In the genomic region with DNA sequence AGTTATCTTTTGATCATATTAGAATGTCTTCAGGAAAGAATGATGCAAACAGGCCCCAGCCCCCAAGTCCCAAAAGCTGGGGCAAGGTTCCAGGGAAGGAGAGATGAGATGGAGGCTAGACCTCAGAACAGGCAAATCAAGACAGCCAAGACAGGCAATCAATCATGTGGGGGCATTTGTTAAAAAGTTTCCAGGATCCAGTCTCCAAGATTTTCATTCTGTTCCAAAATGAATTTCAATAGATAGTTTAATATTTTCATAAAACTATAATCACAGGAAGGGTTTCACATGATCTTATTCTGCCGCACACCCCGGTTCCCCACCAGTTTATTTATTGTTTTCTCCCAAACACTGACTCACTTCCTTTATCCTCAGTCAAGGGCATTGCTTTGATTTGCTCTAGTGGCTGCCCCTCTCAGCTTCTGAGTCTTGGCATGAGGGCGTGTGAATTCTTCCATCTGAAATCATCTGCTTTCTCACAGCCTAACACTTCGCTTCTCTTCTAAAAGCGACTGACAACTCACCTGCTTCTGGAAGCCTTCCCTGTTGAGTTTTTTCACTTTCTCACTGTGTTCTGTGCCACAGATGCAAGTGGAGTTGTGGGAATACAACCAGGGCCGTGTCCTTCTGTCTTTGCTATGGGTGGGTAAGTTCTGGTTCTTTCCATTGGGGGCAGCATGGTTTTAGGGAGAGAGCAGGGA, we compare ENCODE assay signal across 1 cellular context.
TF ChIP-seq lines count a peak whose summit lies in the region.

No MANE protein-coding gene starts in this region.

TF ChIP-seq in HepG2, 621 proteins besides CTCF, POLR2A, EP300 and RAD21 (continued from another document and continues in another):
- TF ChIP-seq, protein P1, sequence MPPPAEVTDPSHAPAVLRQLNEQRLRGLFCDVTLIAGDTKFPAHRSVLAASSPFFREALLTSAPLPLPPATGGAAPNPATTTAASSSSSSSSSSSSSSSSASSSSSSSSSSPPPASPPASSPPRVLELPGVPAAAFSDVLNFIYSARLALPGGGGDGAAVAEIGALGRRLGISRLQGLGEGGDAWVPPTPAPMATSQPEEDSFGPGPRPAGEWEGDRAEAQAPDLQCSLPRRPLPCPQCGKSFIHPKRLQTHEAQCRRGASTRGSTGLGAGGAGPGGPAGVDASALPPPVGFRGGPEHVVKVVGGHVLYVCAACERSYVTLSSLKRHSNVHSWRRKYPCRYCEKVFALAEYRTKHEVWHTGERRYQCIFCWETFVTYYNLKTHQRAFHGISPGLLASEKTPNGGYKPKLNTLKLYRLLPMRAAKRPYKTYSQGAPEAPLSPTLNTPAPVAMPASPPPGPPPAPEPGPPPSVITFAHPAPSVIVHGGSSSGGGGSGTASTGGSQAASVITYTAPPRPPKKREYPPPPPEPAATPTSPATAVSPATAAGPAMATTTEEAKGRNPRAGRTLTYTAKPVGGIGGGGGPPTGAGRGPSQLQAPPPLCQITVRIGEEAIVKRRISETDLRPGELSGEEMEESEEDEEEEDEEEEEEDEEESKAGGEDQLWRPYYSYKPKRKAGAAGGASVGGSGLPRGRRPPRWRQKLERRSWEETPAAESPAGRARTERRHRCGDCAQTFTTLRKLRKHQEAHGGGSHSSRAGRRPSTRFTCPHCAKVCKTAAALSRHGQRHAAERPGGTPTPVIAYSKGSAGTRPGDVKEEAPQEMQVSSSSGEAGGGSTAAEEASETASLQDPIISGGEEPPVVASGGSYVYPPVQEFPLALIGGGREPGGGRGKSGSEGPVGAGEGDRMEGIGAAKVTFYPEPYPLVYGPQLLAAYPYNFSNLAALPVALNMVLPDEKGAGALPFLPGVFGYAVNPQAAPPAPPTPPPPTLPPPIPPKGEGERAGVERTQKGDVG (CRISPR knock-in tag; IDR thresholded peaks at IDR 0.05; ENCODE audit: borderline replicate concordance), result peak; percentile 69
- TF ChIP-seq ZNF598 (CRISPR knock-in tag; IDR thresholded peaks at IDR 0.05; ENCODE audit: borderline replicate concordance), result no peak; the same call in 1 of the 2 replicates
- TF ChIP-seq FOXK2 (IDR thresholded peaks at IDR 0.05), result no peak
- TF ChIP-seq, protein P2, sequence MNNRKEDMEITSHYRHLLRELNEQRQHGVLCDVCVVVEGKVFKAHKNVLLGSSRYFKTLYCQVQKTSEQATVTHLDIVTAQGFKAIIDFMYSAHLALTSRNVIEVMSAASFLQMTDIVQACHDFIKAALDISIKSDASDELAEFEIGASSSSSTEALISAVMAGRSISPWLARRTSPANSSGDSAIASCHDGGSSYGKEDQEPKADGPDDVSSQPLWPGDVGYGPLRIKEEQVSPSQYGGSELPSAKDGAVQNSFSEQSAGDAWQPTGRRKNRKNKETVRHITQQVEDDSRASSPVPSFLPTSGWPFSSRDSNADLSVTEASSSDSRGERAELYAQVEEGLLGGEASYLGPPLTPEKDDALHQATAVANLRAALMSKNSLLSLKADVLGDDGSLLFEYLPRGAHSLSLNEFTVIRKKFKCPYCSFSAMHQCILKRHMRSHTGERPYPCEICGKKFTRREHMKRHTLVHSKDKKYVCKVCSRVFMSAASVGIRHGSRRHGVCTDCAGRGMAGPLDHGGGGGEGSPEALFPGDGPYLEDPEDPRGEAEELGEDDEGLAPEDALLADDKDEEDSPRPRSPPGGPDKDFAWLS (CRISPR knock-in tag; IDR thresholded peaks at IDR 0.05; ENCODE audit: borderline replicate concordance), result no peak
- TF ChIP-seq ZBTB21 (CRISPR knock-in tag; IDR thresholded peaks at IDR 0.05), result no peak
- TF ChIP-seq DPF2 (CRISPR knock-in tag; IDR thresholded peaks at IDR 0.05; ENCODE audit: borderline replicate concordance, low read depth), result no peak
- TF ChIP-seq, protein P3, sequence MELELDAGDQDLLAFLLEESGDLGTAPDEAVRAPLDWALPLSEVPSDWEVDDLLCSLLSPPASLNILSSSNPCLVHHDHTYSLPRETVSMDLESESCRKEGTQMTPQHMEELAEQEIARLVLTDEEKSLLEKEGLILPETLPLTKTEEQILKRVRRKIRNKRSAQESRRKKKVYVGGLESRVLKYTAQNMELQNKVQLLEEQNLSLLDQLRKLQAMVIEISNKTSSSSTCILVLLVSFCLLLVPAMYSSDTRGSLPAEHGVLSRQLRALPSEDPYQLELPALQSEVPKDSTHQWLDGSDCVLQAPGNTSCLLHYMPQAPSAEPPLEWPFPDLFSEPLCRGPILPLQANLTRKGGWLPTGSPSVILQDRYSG (CRISPR knock-in tag; IDR thresholded peaks at IDR 0.05), result no peak
- 0 out of 2 replicates have a peak, but pooled peaks have one; percentile 52 for TF ChIP-seq HOXD1 (CRISPR knock-in tag; IDR thresholded peaks at IDR 0.05)
- no peak; the same call in 1 of the 2 replicates for TF ChIP-seq SAFB2 (CRISPR knock-in tag; IDR thresholded peaks at IDR 0.05; ENCODE audit: borderline replicate concordance, low read depth)
- TF ChIP-seq ZNF354B (CRISPR knock-in tag; IDR thresholded peaks at IDR 0.05), result 0 out of 2 replicates have a peak, but pooled peaks have one; percentile 39
- no peak for TF ChIP-seq ZNF225 (CRISPR knock-in tag; IDR thresholded peaks at IDR 0.05)
- TF ChIP-seq, protein P4, sequence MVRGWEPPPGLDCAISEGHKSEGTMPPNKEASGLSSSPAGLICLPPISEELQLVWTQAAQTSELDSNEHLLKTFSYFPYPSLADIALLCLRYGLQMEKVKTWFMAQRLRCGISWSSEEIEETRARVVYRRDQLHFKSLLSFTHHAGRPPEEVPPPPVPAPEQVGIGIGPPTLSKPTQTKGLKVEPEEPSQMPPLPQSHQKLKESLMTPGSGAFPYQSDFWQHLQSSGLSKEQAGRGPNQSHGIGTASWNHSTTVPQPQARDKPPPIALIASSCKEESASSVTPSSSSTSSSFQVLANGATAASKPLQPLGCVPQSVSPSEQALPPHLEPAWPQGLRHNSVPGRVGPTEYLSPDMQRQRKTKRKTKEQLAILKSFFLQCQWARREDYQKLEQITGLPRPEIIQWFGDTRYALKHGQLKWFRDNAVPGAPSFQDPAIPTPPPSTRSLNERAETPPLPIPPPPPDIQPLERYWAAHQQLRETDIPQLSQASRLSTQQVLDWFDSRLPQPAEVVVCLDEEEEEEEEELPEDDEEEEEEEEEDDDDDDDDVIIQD (CRISPR knock-in tag; IDR thresholded peaks at IDR 0.05; ENCODE audit: low read depth), result 0 out of 2 replicates have a peak, but pooled peaks have one; percentile 77
- TF ChIP-seq FOXO1 (CRISPR knock-in tag; IDR thresholded peaks at IDR 0.05), result peak; percentile 31; the same call in 1 of the 2 replicates
- TF ChIP-seq ARID2 (CRISPR knock-in tag; IDR thresholded peaks at IDR 0.05; ENCODE audit: borderline replicate concordance), result no peak
- no peak for TF ChIP-seq CC2D1A (CRISPR knock-in tag; IDR thresholded peaks at IDR 0.05)
- TF ChIP-seq FOXP1 (IDR thresholded peaks at IDR 0.05), result no peak
- peak; percentile 79 for TF ChIP-seq FOXP1 (CRISPR knock-in tag; IDR thresholded peaks at IDR 0.05)
- no peak for TF ChIP-seq ELF4 (CRISPR knock-in tag; IDR thresholded peaks at IDR 0.05; ENCODE audit: borderline replicate concordance)
- TF ChIP-seq ZNF264 (CRISPR knock-in tag; IDR thresholded peaks at IDR 0.05), result no peak
- TF ChIP-seq, protein P5, sequence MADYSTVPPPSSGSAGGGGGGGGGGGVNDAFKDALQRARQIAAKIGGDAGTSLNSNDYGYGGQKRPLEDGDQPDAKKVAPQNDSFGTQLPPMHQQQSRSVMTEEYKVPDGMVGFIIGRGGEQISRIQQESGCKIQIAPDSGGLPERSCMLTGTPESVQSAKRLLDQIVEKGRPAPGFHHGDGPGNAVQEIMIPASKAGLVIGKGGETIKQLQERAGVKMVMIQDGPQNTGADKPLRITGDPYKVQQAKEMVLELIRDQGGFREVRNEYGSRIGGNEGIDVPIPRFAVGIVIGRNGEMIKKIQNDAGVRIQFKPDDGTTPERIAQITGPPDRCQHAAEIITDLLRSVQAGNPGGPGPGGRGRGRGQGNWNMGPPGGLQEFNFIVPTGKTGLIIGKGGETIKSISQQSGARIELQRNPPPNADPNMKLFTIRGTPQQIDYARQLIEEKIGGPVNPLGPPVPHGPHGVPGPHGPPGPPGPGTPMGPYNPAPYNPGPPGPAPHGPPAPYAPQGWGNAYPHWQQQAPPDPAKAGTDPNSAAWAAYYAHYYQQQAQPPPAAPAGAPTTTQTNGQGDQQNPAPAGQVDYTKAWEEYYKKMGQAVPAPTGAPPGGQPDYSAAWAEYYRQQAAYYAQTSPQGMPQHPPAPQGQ (CRISPR knock-in tag; IDR thresholded peaks at IDR 0.05; ENCODE audit: borderline replicate concordance), result no peak
- no peak for TF ChIP-seq ZNF530 (CRISPR knock-in tag; IDR thresholded peaks at IDR 0.05; ENCODE audit: low read depth)
- no peak for TF ChIP-seq NFYB (CRISPR knock-in tag; IDR thresholded peaks at IDR 0.05)
- no peak for TF ChIP-seq ZNF790 (CRISPR knock-in tag; IDR thresholded peaks at IDR 0.05; ENCODE audit: borderline replicate concordance)
- no peak for TF ChIP-seq ZNF432 (CRISPR knock-in tag; IDR thresholded peaks at IDR 0.05; ENCODE audit: borderline replicate concordance)
- TF ChIP-seq, protein P6, sequence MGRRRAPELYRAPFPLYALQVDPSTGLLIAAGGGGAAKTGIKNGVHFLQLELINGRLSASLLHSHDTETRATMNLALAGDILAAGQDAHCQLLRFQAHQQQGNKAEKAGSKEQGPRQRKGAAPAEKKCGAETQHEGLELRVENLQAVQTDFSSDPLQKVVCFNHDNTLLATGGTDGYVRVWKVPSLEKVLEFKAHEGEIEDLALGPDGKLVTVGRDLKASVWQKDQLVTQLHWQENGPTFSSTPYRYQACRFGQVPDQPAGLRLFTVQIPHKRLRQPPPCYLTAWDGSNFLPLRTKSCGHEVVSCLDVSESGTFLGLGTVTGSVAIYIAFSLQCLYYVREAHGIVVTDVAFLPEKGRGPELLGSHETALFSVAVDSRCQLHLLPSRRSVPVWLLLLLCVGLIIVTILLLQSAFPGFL (CRISPR knock-in tag; IDR thresholded peaks at IDR 0.05), result no peak
- TF ChIP-seq FOXA3 (CRISPR knock-in tag; IDR thresholded peaks at IDR 0.05), result peak; percentile 48
- TF ChIP-seq, protein P7, sequence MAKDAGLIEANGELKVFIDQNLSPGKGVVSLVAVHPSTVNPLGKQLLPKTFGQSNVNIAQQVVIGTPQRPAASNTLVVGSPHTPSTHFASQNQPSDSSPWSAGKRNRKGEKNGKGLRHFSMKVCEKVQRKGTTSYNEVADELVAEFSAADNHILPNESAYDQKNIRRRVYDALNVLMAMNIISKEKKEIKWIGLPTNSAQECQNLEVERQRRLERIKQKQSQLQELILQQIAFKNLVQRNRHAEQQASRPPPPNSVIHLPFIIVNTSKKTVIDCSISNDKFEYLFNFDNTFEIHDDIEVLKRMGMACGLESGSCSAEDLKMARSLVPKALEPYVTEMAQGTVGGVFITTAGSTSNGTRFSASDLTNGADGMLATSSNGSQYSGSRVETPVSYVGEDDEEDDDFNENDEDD (CRISPR knock-in tag; IDR thresholded peaks at IDR 0.05; ENCODE audit: borderline replicate concordance), result peak; percentile 52; the same call in 1 of the 2 replicates
- TF ChIP-seq, protein P8, sequence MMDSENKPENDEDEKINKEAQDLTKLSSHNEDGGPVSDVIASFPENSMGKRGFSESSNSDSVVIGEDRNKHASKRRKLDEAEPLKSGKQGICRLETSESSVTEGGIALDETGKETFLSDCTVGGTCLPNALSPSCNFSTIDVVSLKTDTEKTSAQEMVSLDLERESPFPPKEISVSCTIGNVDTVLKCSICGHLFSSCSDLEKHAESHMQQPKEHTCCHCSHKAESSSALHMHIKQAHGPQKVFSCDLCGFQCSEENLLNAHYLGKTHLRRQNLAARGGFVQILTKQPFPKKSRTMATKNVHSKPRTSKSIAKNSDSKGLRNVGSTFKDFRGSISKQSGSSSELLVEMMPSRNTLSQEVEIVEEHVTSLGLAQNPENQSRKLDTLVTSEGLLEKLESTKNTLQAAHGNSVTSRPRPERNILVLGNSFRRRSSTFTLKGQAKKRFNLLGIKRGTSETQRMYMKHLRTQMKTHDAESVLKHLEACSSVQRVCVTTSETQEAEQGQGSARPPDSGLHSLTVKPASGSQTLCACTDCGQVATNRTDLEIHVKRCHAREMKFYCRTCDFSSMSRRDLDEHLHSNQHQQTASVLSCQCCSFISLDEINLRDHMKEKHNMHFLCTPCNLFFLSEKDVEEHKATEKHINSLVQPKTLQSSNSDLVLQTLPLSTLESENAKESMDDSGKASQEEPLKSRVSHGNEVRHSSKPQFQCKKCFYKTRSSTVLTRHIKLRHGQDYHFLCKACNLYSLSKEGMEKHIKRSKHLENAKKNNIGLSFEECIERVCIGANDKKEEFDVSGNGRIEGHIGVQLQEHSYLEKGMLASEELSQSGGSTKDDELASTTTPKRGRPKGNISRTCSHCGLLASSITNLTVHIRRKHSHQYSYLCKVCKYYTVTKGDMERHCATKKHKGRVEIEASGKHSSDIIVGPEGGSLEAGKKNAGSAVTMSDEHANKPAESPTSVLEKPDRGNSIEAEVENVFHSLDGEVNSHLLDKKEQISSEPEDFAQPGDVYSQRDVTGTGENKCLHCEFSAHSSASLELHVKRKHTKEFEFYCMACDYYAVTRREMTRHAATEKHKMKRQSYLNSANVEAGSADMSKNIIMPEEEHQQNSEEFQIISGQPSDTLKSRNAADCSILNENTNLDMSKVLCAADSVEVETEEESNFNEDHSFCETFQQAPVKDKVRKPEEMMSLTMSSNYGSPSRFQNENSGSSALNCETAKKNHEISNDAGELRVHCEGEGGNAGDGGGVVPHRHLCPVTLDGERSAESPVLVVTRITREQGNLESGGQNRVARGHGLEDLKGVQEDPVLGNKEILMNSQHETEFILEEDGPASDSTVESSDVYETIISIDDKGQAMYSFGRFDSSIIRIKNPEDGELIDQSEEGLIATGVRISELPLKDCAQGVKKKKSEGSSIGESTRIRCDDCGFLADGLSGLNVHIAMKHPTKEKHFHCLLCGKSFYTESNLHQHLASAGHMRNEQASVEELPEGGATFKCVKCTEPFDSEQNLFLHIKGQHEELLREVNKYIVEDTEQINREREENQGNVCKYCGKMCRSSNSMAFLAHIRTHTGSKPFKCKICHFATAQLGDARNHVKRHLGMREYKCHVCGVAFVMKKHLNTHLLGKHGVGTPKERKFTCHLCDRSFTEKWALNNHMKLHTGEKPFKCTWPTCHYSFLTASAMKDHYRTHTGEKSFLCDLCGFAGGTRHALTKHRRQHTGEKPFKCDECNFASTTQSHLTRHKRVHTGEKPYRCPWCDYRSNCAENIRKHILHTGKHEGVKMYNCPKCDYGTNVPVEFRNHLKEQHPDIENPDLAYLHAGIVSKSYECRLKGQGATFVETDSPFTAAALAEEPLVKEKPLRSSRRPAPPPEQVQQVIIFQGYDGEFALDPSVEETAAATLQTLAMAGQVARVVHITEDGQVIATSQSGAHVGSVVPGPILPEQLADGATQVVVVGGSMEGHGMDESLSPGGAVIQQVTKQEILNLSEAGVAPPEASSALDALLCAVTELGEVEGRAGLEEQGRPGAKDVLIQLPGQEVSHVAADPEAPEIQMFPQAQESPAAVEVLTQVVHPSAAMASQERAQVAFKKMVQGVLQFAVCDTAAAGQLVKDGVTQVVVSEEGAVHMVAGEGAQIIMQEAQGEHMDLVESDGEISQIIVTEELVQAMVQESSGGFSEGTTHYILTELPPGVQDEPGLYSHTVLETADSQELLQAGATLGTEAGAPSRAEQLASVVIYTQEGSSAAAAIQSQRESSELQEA (CRISPR knock-in tag; IDR thresholded peaks at IDR 0.05; ENCODE audit: not compliant biosample characterization), result no peak
- TF ChIP-seq TP53 (CRISPR knock-in tag; conservative IDR thresholded peaks at IDR 0.05), result no peak
- TF ChIP-seq SP2 (CRISPR knock-in tag; IDR thresholded peaks at IDR 0.05), result no peak
- TF ChIP-seq ZFAT (CRISPR knock-in tag; conservative IDR thresholded peaks at IDR 0.05), result no peak
- no peak for TF ChIP-seq RFX1 (IDR thresholded peaks at IDR 0.05)
- TF ChIP-seq KMT2B (CRISPR knock-in tag; IDR thresholded peaks at IDR 0.05), result no peak
- TF ChIP-seq POGZ (CRISPR knock-in tag; IDR thresholded peaks at IDR 0.05), result peak; percentile 42; the same call in 1 of the 2 replicates
